8 cellular contexts compared by ENCODE assay signal in genomic region chr2:179268277-179268935, GRCh38. TPM values are rescaled to one million over a fixed set of nuclear protein-coding genes. Genes with fewer than 3 reads are reported as not detected.
A peak's percentile ranks its signal among the peaks of the same experiment; 100 is the strongest.
DNase-seq lines count a peak whose midpoint lies in the region; ATAC-seq, FAIRE-seq and TF ChIP-seq lines count a peak whose summit lies in the region.

No MANE protein-coding gene starts in this region.

- peaks cover 47% of the 10 kb centered on the region for H3K4me1 Mint-ChIP-seq in MCF 10A (ENCODE audit: insufficient read depth, unreplicated experiment)

- H3K4me3 Mint-ChIP-seq in MCF 10A (ENCODE audit: unreplicated experiment), result no peak overlapping the region

- no peaks in the 10 kb centered on the region for H3K36me3 ChIP-seq in lower lobe of right lung

- no peak for FAIRE-seq in A549 (lab: Jason Lieb, UNC)
- FAIRE-seq in RCC 7860 (lab: Jason Lieb, UNC), result no peak

- TF ChIP-seq CTCF in A549 (IDR thresholded peaks at IDR 0.05), result no peak
- no peak for TF ChIP-seq CTCF in MCF 10A (IDR thresholded peaks at IDR 0.05; ENCODE audit: unreplicated experiment)
- no peak for TF ChIP-seq CTCF in lower lobe of right lung (IDR thresholded peaks at IDR 0.05)

- TF ChIP-seq POLR2A in A549 (IDR thresholded peaks at IDR 0.05; ENCODE audit: low read length), result no peak

- DNase-seq in A549 (ENCODE audit: low read depth in 1 of 2, low spot score in 1 of 2) (peak; percentile 7 to 60), MCF 10A (ENCODE audit: unreplicated experiment) (peak; percentile 94), RCC 7860 (ENCODE audit: low spot score) (no peak), NCI-H1694 (lab: John Stamatoyannopoulos, UW) (no peak), lower lobe of right lung (no peak)

- H3K27me3 ChIP-seq in lower lobe of right lung (ENCODE audit: low read depth), result no peaks in the 10 kb centered on the region

- H3K27me3 Mint-ChIP-seq in MCF 10A (ENCODE audit: insufficient read depth, unreplicated experiment), result no peaks in the 10 kb centered on the region

- no peaks in the 10 kb centered on the region for H3K9me3 ChIP-seq in A549
- no peaks in the 10 kb centered on the region for H3K9me3 ChIP-seq in lower lobe of right lung

- peaks cover 50% of the 10 kb centered on the region for H3K4me1 ChIP-seq in A549
- H3K4me1 ChIP-seq in lower lobe of right lung, result peaks cover 14% of the 10 kb centered on the region

- no peaks in the 10 kb centered on the region for H3K9me3 Mint-ChIP-seq in MCF 10A (ENCODE audit: unreplicated experiment)

- WGBS in A549 (ENCODE audit: missing lambda C conversion rate), result 5% methylated on average over 1 of the region's 1 CpG

- no TSS peak for BruUV-seq in MCF 10A (replicated peaks; lab: Mats Ljungman, UMichigan)

- TF ChIP-seq RAD21 in A549 (conservative IDR thresholded peaks at IDR 0.05 in 1 of 2, IDR thresholded peaks at IDR 0.05 in 1 of 2), result no peak

- H3K27ac Mint-ChIP-seq in MCF 10A (ENCODE audit: low read depth, unreplicated experiment), result peak overlapping the region; percentile 88

- intact Hi-C loops in MCF 10A (cut with micrococcal nuclease) (no loop called here), lower lobe of right lung (cut with DNase I) (no loop called here)

- peak overlapping the region; percentile 68 to 72 for H3K27ac ChIP-seq in A549
- no peak overlapping the region for H3K27ac ChIP-seq in lower lobe of right lung

- no peaks in the 10 kb centered on the region for H3K36me3 Mint-ChIP-seq in MCF 10A (ENCODE audit: insufficient read depth, unreplicated experiment)

- H3K4me2 ChIP-seq in A549, result peak overlapping the region; percentile 45

- POLR2A ChIA-PET in A549 (lab: Yijun Ruan, JAX), result interaction anchor here (0.7 kb wide), 1 partner anchor 29 kb away, joined by 4 read pairs; no protein-coding TSS in a partner anchor
- POLR2A ChIA-PET in MCF 10A (lab: Yijun Ruan, JAX), result interaction anchor here (0.6 to 1.7 kb wide), 7 partner anchors 9 to 267 kb away, joined by 3 to 8 read pairs (median 4); no protein-coding TSS in a partner anchor

- CTCF ChIA-PET in A549 (lab: Yijun Ruan, JAX) (interaction anchor here (1.1 kb wide), 1 partner anchor 353 kb away, joined by 5 read pairs; no protein-coding TSS in a partner anchor), MCF 10A (lab: Yijun Ruan, JAX) (interaction anchor here (0.7 to 1.0 kb wide), 3 partner anchors 48 to 170 kb away, joined by 3 to 8 read pairs (median 4); no protein-coding TSS in a partner anchor)

- H3K4me3 ChIP-seq in A549 (no peak overlapping the region), lower lobe of right lung (no peak overlapping the region)

- ATAC-seq in A549 (peak; percentile 9 to 26; a peak in 3 of 6 replicates), GM18517 (IDR thresholded peaks at IDR 0.05; ENCODE audit: unreplicated experiment) (peak; percentile 46), HG03575 (IDR thresholded peaks at IDR 0.05; ENCODE audit: extremely low read depth, insufficient number of reproducible peaks, low FRiP score, unreplicated experiment) (peak; percentile 69), lower lobe of right lung (no peak), HG02840 (IDR thresholded peaks at IDR 0.05; ENCODE audit: low FRiP score, unreplicated experiment) (no peak)

- peak in 1 of 2 experiments; percentile 31; a peak in 1 of 5 replicates for TF ChIP-seq EP300 in A549 (IDR thresholded peaks at IDR 0.05)

TF ChIP-seq in A549, 52 proteins besides CTCF, POLR2A, EP300 and RAD21:
- TF ChIP-seq USF2 (IDR thresholded peaks at IDR 0.05) (no peak), CEBPB (IDR thresholded peaks at IDR 0.05) (peak in 1 of 2 experiments; percentile 40; a peak in 1 of 4 replicates), HOXB13 (CRISPR knock-in tag; IDR thresholded peaks at IDR 0.05; ENCODE audit: low read depth) (no peak), HDAC2 (IDR thresholded peaks at IDR 0.05) (no peak), FOSL2 (IDR thresholded peaks at IDR 0.05) (peak; percentile 32; the same call in 1 of the 2 replicates), FOSL2 (CRISPR knock-in tag; IDR thresholded peaks at IDR 0.05) (peak; percentile 53), RFX5 (IDR thresholded peaks at IDR 0.05) (no peak), FOXS1 (CRISPR knock-in tag; IDR thresholded peaks at IDR 0.05) (no peak), SREBF2 (IDR thresholded peaks at IDR 0.05) (no peak), GATA3 (IDR thresholded peaks at IDR 0.05; ENCODE audit: borderline replicate concordance) (peak; percentile 31; the same call in 1 of the 2 replicates), JUNB (IDR thresholded peaks at IDR 0.05) (peak; percentile 54), NFE2L2 (conservative IDR thresholded peaks at IDR 0.05; ENCODE audit: low read length) (no peak), SMC3 (IDR thresholded peaks at IDR 0.05) (peak; percentile 17; the same call in 1 of the 3 replicates), HOXB5 (CRISPR knock-in tag; IDR thresholded peaks at IDR 0.05) (no peak), REST (IDR thresholded peaks at IDR 0.05) (no peak), ZFP36 (IDR thresholded peaks at IDR 0.05; ENCODE audit: borderline replicate concordance, partially characterized antibody) (no peak), CBX8 (IDR thresholded peaks at IDR 0.05) (no peak)

RNA-seq across cellular contexts. Expression of gene SESTD1, which starts 3.8 kb away (rescaled TPM):
- polyA plus RNA-seq in A549 (2011; rRNA removed) (26.0 and 39.3 TPM in 2 replicates), A549 (2017; fragmentation: RNase III; extraction: RNeasy Plus Mini Kit Qiagen cat#74134 plus additional on column Dnase treatment) (12.6 to 16.3 TPM (median 12.8 TPM) in 3 replicates)
- polyA plus RNA-seq in A549 (2012; cell fraction: cytosol; rRNA removed), result 5.7 and 6.4 TPM in 2 replicates
- polyA plus RNA-seq in A549 (2012; cell fraction: nucleus; rRNA removed), result 2.7 and 5.7 TPM in 2 replicates
- 17.4 and 18.7 TPM in 2 replicates for polyA minus RNA-seq in A549 (2011; rRNA and poly(A)+ RNA removed)
- total RNA-seq in MCF 10A (2022) (43.0 and 58.5 TPM in 2 replicates), lower lobe of right lung (107 TPM)

Comparison
In these comparisons a context has a peak if more than half of its experiments do, and no peak if none do; other contexts are left out.
1. ATAC-seq: peak in A549 (2 of 2), GM18517 (single experiment) and HG03575 (single experiment); none in lower lobe of right lung (0 of 2) and HG02840 (single experiment).
2. DNase-seq: peak in A549 (2 of 2) and MCF 10A (single experiment); none in RCC 7860 (single experiment), NCI-H1694 (single experiment) and lower lobe of right lung (single experiment).